ENCODE assay signal across 20 cellular contexts in the genomic region with DNA sequence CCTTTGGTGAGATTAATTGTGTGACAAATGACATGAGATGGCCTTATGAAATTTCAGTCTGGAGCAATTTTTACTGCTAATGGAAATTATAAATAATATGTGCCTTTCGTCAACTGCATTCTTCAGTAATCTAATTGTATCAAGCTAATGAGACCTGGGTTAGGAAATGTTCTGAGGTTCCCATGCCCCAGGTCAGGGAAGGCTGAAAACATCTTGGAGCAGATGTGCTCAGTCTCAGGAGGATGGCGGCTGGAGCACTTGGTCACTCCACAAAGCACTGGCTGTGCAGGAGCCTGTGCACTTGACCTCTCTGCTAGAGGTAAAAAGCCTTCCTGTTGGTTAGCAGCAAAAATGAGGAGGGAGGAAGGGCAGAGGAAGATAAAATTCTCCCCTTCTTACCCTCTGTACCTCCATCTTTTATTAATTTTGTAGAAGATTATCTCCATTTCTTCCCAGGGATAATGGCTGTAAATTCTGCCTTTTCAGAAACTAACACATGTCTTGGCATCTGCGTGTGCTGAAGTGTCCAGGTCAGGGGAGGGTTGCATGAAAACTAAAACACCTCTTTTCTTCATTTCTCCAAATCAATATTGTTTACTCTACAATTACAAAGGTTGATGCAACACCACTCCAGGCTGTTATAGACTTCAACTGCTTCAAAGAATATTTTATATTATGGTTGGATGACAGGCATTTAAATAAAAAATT.
DNase-seq lines count a peak whose midpoint lies in the region; ATAC-seq and TF ChIP-seq lines count a peak whose summit lies in the region.
"Had no signal": no experiment of that assay in that cellular context is flagged by ENCODE, and none has a peak within 500 bp of the region (broad histone marks: within the 10 kb centered on the region; RNA-seq: fewer than 3 reads in every experiment).

No MANE protein-coding gene starts in this region.

- DNase-seq in heart left ventricle = peak in 3 of 5 donors; percentile 11 to 41 (median 28)
- no peak for DNase-seq in right atrium auricular region (ENCODE audit: low spot score)
- no peak for DNase-seq in brain microvascular endothelial cell
- DNase-seq in left lobe of liver (ENCODE audit: low spot score) = no peak
- DNase-seq in thyroid gland = peak; percentile 35 to 61
- no peak for DNase-seq in H7
- no peak for DNase-seq in activated CD8-positive, alpha-beta T cell treated with anti-CD3 and anti-CD28 coated beads for 36 hours
- DNase-seq: 8988T, COR-L47, DMS153, KG1, NCI-H1048, NCI-H2107, NCI-H226, NCI-H526 treated with DMSO at 0.1 percent for 48 hours, OCI-M1 had no signal

- peak in 1 of 4 donors; percentile 52 for ATAC-seq in heart left ventricle
- peak; percentile 79 for ATAC-seq in left lobe of liver
- ATAC-seq in activated CD8-positive, alpha-beta T cell treated with anti-CD3 and anti-CD28 coated beads for 36 hours = no peak
- ATAC-seq in GM19463 (IDR thresholded peaks at IDR 0.05; ENCODE audit: unreplicated experiment) = no peak

- H3K36me3 ChIP-seq in heart left ventricle = no peaks in the 10 kb centered on the region
- H3K36me3 ChIP-seq in right atrium auricular region = no peaks in the 10 kb centered on the region
- no peaks in the 10 kb centered on the region for H3K36me3 ChIP-seq in brain microvascular endothelial cell (replicated peaks)
- H3K36me3 ChIP-seq in thyroid gland = no peaks in the 10 kb centered on the region
- no peaks in the 10 kb centered on the region for H3K36me3 ChIP-seq in H7 (replicated peaks; ENCODE audit: control insufficient read depth, insufficient read depth, low read length)

- H3K27ac Mint-ChIP-seq in activated CD8-positive, alpha-beta T cell treated with anti-CD3 and anti-CD28 coated beads for 36 hours = no peak overlapping the region

- no peaks in the 10 kb centered on the region for H3K9me3 Mint-ChIP-seq in activated CD8-positive, alpha-beta T cell treated with anti-CD3 and anti-CD28 coated beads for 36 hours

- no peak for TF ChIP-seq CTCF in heart left ventricle (IDR thresholded peaks at IDR 0.05)
- TF ChIP-seq CTCF in right atrium auricular region (IDR thresholded peaks at IDR 0.05) = no peak
- TF ChIP-seq CTCF in brain microvascular endothelial cell (IDR thresholded peaks at IDR 0.05; ENCODE audit: low read depth, low read length, missing control alignments) = no peak
- TF ChIP-seq CTCF in thyroid gland (IDR thresholded peaks at IDR 0.05) = no peak
- no peak for TF ChIP-seq CTCF in activated CD8-positive, alpha-beta T cell treated with anti-CD3 and anti-CD28 coated beads for 36 hours (IDR thresholded peaks at IDR 0.05)

- no peaks in the 10 kb centered on the region for H3K9me3 ChIP-seq in heart left ventricle
- H3K9me3 ChIP-seq in right atrium auricular region = no peaks in the 10 kb centered on the region
- no peaks in the 10 kb centered on the region for H3K9me3 ChIP-seq in thyroid gland

- no peaks in the 10 kb centered on the region for H3K4me1 ChIP-seq in heart left ventricle
- H3K4me1 ChIP-seq in right atrium auricular region = no peaks in the 10 kb centered on the region
- H3K4me1 ChIP-seq in thyroid gland = peaks cover 0 to 10% of the 10 kb centered on the region in 2 donors

- intact Hi-C loops in heart left ventricle (cut with DNase I) = no loop called here
- intact Hi-C loops in thyroid gland (cut with DNase I) = no loop called here
- intact Hi-C loops in activated CD8-positive, alpha-beta T cell treated with anti-CD3 and anti-CD28 coated beads for 36 hours (cut with micrococcal nuclease) = no loop called here

- no peak for TF ChIP-seq POLR2A in heart left ventricle (IDR thresholded peaks at IDR 0.05)
- no peak for TF ChIP-seq POLR2A in thyroid gland (IDR thresholded peaks at IDR 0.05)

- H3K4me3 Mint-ChIP-seq in activated CD8-positive, alpha-beta T cell treated with anti-CD3 and anti-CD28 coated beads for 36 hours = no peak overlapping the region

- H3K36me3 Mint-ChIP-seq in activated CD8-positive, alpha-beta T cell treated with anti-CD3 and anti-CD28 coated beads for 36 hours (ENCODE audit: low read depth) = no peaks in the 10 kb centered on the region

- 82 to 88% (median 84%) methylated on average over 3 of the region's 3 CpGs for WGBS in heart left ventricle, 4 donors
- 74% methylated on average over 3 of the region's 3 CpGs for WGBS in thyroid gland, 2 donors

- POLR2A ChIA-PET in activated CD8-positive, alpha-beta T cell treated with anti-CD3 and anti-CD28 coated beads for 36 hours (lab: Charles Lee) = no interaction called here

- H3K27ac ChIP-seq in heart left ventricle = peak overlapping the region in 5 of 12 donors; percentile 10 to 37 (median 30)
- H3K27ac ChIP-seq in right atrium auricular region = no peak overlapping the region
- peak overlapping the region; percentile 66 for H3K27ac ChIP-seq in brain microvascular endothelial cell
- no peak overlapping the region for H3K27ac ChIP-seq in thyroid gland
- H3K27ac ChIP-seq: C4-2B, HL-60, RWPE1 had no signal

- H3K27me3 ChIP-seq in heart left ventricle = no peaks in the 10 kb centered on the region
- H3K27me3 ChIP-seq in right atrium auricular region = no peaks in the 10 kb centered on the region
- no peaks in the 10 kb centered on the region for H3K27me3 ChIP-seq in brain microvascular endothelial cell (replicated peaks)
- no peaks in the 10 kb centered on the region for H3K27me3 ChIP-seq in thyroid gland
- no peaks in the 10 kb centered on the region for H3K27me3 ChIP-seq in H7 (ENCODE audit: control insufficient read depth, insufficient read depth, low read length)

- CTCF ChIA-PET in activated CD8-positive, alpha-beta T cell treated with anti-CD3 and anti-CD28 coated beads for 36 hours (lab: Charles Lee) = interaction anchor here (0.6 kb wide), 1 partner anchor 98 kb away, joined by 3 read pairs; no protein-coding TSS in a partner anchor

- H3K4me1 Mint-ChIP-seq in activated CD8-positive, alpha-beta T cell treated with anti-CD3 and anti-CD28 coated beads for 36 hours (ENCODE audit: low read depth) = no peaks in the 10 kb centered on the region

- no peaks in the 10 kb centered on the region for H3K27me3 Mint-ChIP-seq in activated CD8-positive, alpha-beta T cell treated with anti-CD3 and anti-CD28 coated beads for 36 hours

- in situ Hi-C loops in brain microvascular endothelial cell (cut with HindIII; ENCODE audit: low pct_ligation_motif_present, low sequenced_read_pairs) = no loop called here

- no peak overlapping the region for H3K4me3 ChIP-seq in heart left ventricle
- H3K4me3 ChIP-seq in right atrium auricular region = no peak overlapping the region
- no peak overlapping the region for H3K4me3 ChIP-seq in brain microvascular endothelial cell (ENCODE audit: low read depth, low read length)
- no peak overlapping the region for H3K4me3 ChIP-seq in thyroid gland (replicated peaks in 1 of 3)
- no peak overlapping the region for H3K4me3 ChIP-seq in H7 (ENCODE audit: insufficient read depth, low read depth, low read length)

Comparison
In these comparisons a context has a peak if more than half of its experiments do, and no peak if none do; other contexts are left out.
1. DNase-seq: peak in heart left ventricle (3 of 5) and thyroid gland (2 of 2); none in right atrium auricular region (single experiment), brain microvascular endothelial cell (single experiment), left lobe of liver (single experiment), H7 (single experiment) and activated CD8-positive, alpha-beta T cell treated with anti-CD3 and anti-CD28 coated beads for 36 hours (single experiment).